ENCODE assay signal across 8 cellular contexts in genomic region chr3:171811059-171811912, GRCh38.
A peak's percentile ranks its signal among the peaks of the same experiment; 100 is the strongest.
DNase-seq lines count a peak whose midpoint lies in the region; ATAC-seq and TF ChIP-seq lines count a peak whose summit lies in the region.

No MANE protein-coding gene starts in this region.

- peak; percentile 8 for DNase-seq in NCI-H2227 (lab: John Stamatoyannopoulos, UW; ENCODE audit: unreplicated experiment)
- no peak for DNase-seq in NCI-H2227 treated with DMSO at 0.1 percent for 48 hours (lab: John Stamatoyannopoulos, UW)
- peak; percentile 82 for DNase-seq in SKM-1 treated with dmso at 0.1 percent for 144 hours (lab: John Stamatoyannopoulos, UW; ENCODE audit: unreplicated experiment)
- DNase-seq in fibroblast of pulmonary artery (ENCODE audit: low read depth), result peak; percentile 99
- no peak for DNase-seq in nucleus accumbens (lab: John Stamatoyannopoulos, UW)
- no peak for DNase-seq in Ammon's horn (ENCODE audit: low spot score)

- H3K9ac ChIP-seq in rectal smooth muscle tissue (ENCODE audit: low read length), result peak overlapping the region; percentile 24

- no peak for TF ChIP-seq CTCF in fibroblast of pulmonary artery (IDR thresholded peaks at IDR 0.05; ENCODE audit: low read length, missing control alignments)

- ATAC-seq in GM21576 (IDR thresholded peaks at IDR 0.05; ENCODE audit: unreplicated experiment), result no peak

- no peaks in the 10 kb centered on the region for H3K4me1 ChIP-seq in rectal smooth muscle tissue (ENCODE audit: control insufficient read depth, insufficient read depth, low read length)

- H3K27me3 ChIP-seq in rectal smooth muscle tissue (ENCODE audit: control insufficient read depth, insufficient read depth, low read length), result no peaks in the 10 kb centered on the region

- H3K4me3 ChIP-seq in fibroblast of pulmonary artery (replicated peaks; ENCODE audit: low read depth, low read length) (peak overlapping the region; percentile 71), rectal smooth muscle tissue (ENCODE audit: low read length) (peak overlapping the region; percentile 81)

- H3K27ac ChIP-seq in rectal smooth muscle tissue (ENCODE audit: low read depth, low read length), result peak overlapping the region; percentile 76

- no peaks in the 10 kb centered on the region for H3K36me3 ChIP-seq in rectal smooth muscle tissue (ENCODE audit: control insufficient read depth, insufficient read depth, low read length)

Comparison
In these comparisons a context has a peak if more than half of its experiments do, and no peak if none do; other contexts are left out.
1. DNase-seq: peak in NCI-H2227 (single experiment), SKM-1 treated with dmso at 0.1 percent for 144 hours (single experiment) and fibroblast of pulmonary artery (single experiment); none in NCI-H2227 treated with DMSO at 0.1 percent for 48 hours (single experiment), nucleus accumbens (0 of 56) and Ammon's horn (single experiment).